In genomic region chr9:95506438-95506691, GRCh38 we compare ENCODE assay signal across 8 cellular contexts. TPM values are rescaled to one million over a fixed set of nuclear protein-coding genes. Genes with fewer than 3 reads are reported as not detected.
DNase-seq lines count a peak whose midpoint lies in the region; ATAC-seq and TF ChIP-seq lines count a peak whose summit lies in the region.

No MANE protein-coding gene starts in this region.

- TF ChIP-seq EP300 in suprapubic skin (IDR thresholded peaks at IDR 0.05): no peak

- peak overlapping the region; percentile 91 for H3K4me3 ChIP-seq in suprapubic skin

- peaks cover 44% of the 10 kb centered on the region for H3K4me1 Mint-ChIP-seq in brain

- H3K27me3 Mint-ChIP-seq in brain: peaks cover 11% of the 10 kb centered on the region

- H3K27ac ChIP-seq in layer of hippocampus (ENCODE audit: low read depth, low read length) (peak overlapping the region; percentile 90), suprapubic skin (peak overlapping the region; percentile 95)

- H3K4me3 Mint-ChIP-seq in brain: peak overlapping the region; percentile 91 to 100 (median 99)

- no peak for TF ChIP-seq CTCF in brain (conservative IDR thresholded peaks at IDR 0.05)
- TF ChIP-seq CTCF in suprapubic skin (IDR thresholded peaks at IDR 0.05): no peak

- peak; percentile 14 for ATAC-seq in GM19455 (IDR thresholded peaks at IDR 0.05; ENCODE audit: unreplicated experiment)

- no peaks in the 10 kb centered on the region for H3K36me3 ChIP-seq in suprapubic skin

- H3K4me1 ChIP-seq in suprapubic skin: peaks cover 32% of the 10 kb centered on the region

- H3K9me3 ChIP-seq in suprapubic skin: no peaks in the 10 kb centered on the region

- H3K9me3 Mint-ChIP-seq in brain: peaks cover 0 to 3% (median 0%) of the 10 kb centered on the region in 5 experiments

- H3K27ac Mint-ChIP-seq in brain: peak overlapping the region; percentile 84 to 99 (median 98)

- DNase-seq in COLO668 (lab: John Stamatoyannopoulos, UW; ENCODE audit: unreplicated experiment): peak; percentile 57
- DNase-seq in NCI-H2171 (lab: John Stamatoyannopoulos, UW): peak; percentile 44
- DNase-seq in suprapubic skin (ENCODE audit: low spot score in 2 of 2): no peak
- DNase-seq in pons (ENCODE audit: low spot score): no peak
- no peak for DNase-seq in hepatic stellate cell (ENCODE audit: low spot score)

- TF ChIP-seq POLR2A in suprapubic skin (IDR thresholded peaks at IDR 0.05): no peak

- 3% methylated on average over 5 of the region's 22 CpGs for WGBS in suprapubic skin

- H3K36me3 Mint-ChIP-seq in brain: peaks cover 8% of the 10 kb centered on the region

- no peaks in the 10 kb centered on the region for H3K27me3 ChIP-seq in layer of hippocampus (ENCODE audit: control insufficient read depth, insufficient read depth, low read length)
- no peaks in the 10 kb centered on the region for H3K27me3 ChIP-seq in suprapubic skin

RNA-seq across cellular contexts. Expression of gene PTCH1, which starts 10.4 kb away (rescaled TPM):
- 13.5 TPM for polyA plus RNA-seq in brain (ENCODE audit: insufficient read depth, low read depth, low replicate concordance)
- total RNA-seq in suprapubic skin: 10 to 100 TPM in 3 of 4 donors, 1 to 10 TPM in 1; 9.9 to 59.0 (median 27.9) TPM

Comparison
In these comparisons a context has a peak if more than half of its experiments do, and no peak if none do; other contexts are left out.
1. DNase-seq: peak in COLO668 (single experiment) and NCI-H2171 (single experiment); none in suprapubic skin (0 of 2), pons (single experiment) and hepatic stellate cell (single experiment).